Comparison of ENCODE assay signal across 17 cellular contexts in genomic region chr20:58260006-58260405, GRCh38. TPM values are rescaled to one million over a fixed set of nuclear protein-coding genes. Genes with fewer than 3 reads are reported as not detected.
DNase-seq lines count a peak whose midpoint lies in the region; ATAC-seq and TF ChIP-seq lines count a peak whose summit lies in the region.
"Had no signal": no experiment of that assay in that cellular context is flagged by ENCODE, and none has a peak within 500 bp of the region (broad histone marks: within the 10 kb centered on the region; RNA-seq: fewer than 3 reads in every experiment).

No MANE protein-coding gene starts in this region.

- no peak for TF ChIP-seq CTCF in Caco-2 (IDR thresholded peaks at IDR 0.05; ENCODE audit: insufficient read depth in 1 of 2, low read depth in 1 of 2, low read length in 1 of 2, severe bottlenecking in 1 of 2, unreplicated experiment in 1 of 2)

- BruUV-seq in Caco-2 (replicated peaks; lab: Mats Ljungman, UMichigan) = no TSS peak

- H3K4me3 ChIP-seq in adipocyte (ENCODE audit: low read length) (peak overlapping the region; percentile 57), Caco-2 (ENCODE audit: low read depth, low read length) (no peak overlapping the region)
- H3K4me3 ChIP-seq: A549, GM23338 had no signal

- no peaks in the 10 kb centered on the region for H3K9me3 ChIP-seq in adipocyte (ENCODE audit: control insufficient read depth, low read length)
- no peaks in the 10 kb centered on the region; the same call in 1 of the 2 replicates for H3K9me3 ChIP-seq in Caco-2
- H3K9me3 ChIP-seq: A549 had no signal

- peaks cover 17% of the 10 kb centered on the region for H3K4me1 Mint-ChIP-seq in memory B cell
- H3K4me1 Mint-ChIP-seq in stimulated activated naive B cell treated with anti-CD40 and anti-IgM and Interleukin-4, amounts not matched to agents 10 μg/mL and 1 μg/mL and 100 μg/mL, for 72 hours = peaks cover 12 to 22% of the 10 kb centered on the region in 2 donors
- H3K4me1 Mint-ChIP-seq in Caco-2 (ENCODE audit: low read depth, unreplicated experiment) = no peaks in the 10 kb centered on the region

- no peak for ATAC-seq in memory B cell (ENCODE audit: low read depth)
- no peak for ATAC-seq in stimulated activated naive B cell treated with anti-CD40 and anti-IgM and Interleukin-4, amounts not matched to agents 10 μg/mL and 1 μg/mL and 100 μg/mL, for 72 hours (replicated peaks)
- ATAC-seq: A549, GM23338 had no signal

- H3K27ac Mint-ChIP-seq in memory B cell (peak overlapping the region; percentile 7), Caco-2 (ENCODE audit: unreplicated experiment) (no peak overlapping the region)
- peak overlapping the region; percentile 60 for H3K27ac Mint-ChIP-seq in stimulated activated naive B cell treated with anti-CD40 and anti-IgM and Interleukin-4, amounts not matched to agents 10 μg/mL and 1 μg/mL and 100 μg/mL, for 72 hours
- H3K27ac Mint-ChIP-seq: CD4-positive, alpha-beta T cell; GM23338 had no signal

- H3K36me3 ChIP-seq in adipocyte (ENCODE audit: control insufficient read depth, insufficient read depth, low read length, severe bottlenecking) (peaks cover 6% of the 10 kb centered on the region), Caco-2 (ENCODE audit: control insufficient read depth, insufficient read depth, low read length) (no peaks in the 10 kb centered on the region)

- no peaks in the 10 kb centered on the region for H3K9me3 Mint-ChIP-seq in memory B cell
- H3K9me3 Mint-ChIP-seq in stimulated activated naive B cell treated with anti-CD40 and anti-IgM and Interleukin-4, amounts not matched to agents 10 μg/mL and 1 μg/mL and 100 μg/mL, for 72 hours = peaks cover 0 to 2% of the 10 kb centered on the region in 2 donors
- H3K9me3 Mint-ChIP-seq in Caco-2 (ENCODE audit: unreplicated experiment) = no peaks in the 10 kb centered on the region
- H3K9me3 Mint-ChIP-seq: CD4-positive, alpha-beta T cell; GM23338 had no signal

- DNase-seq in EH (ENCODE audit: low read depth) = peak; percentile 86
- DNase-seq in adipocyte (ENCODE audit: low read depth) = no peak
- no peak for DNase-seq in memory B cell (ENCODE audit: low spot score in 2 of 2)
- no peak for DNase-seq in stimulated activated naive B cell treated with anti-CD40 and anti-IgM and Interleukin-4, amounts not matched to agents 10 μg/mL and 1 μg/mL and 100 μg/mL, for 72 hours
- no peak for DNase-seq in stimulated activated CD8-positive, alpha-beta memory T cell treated with anti-CD3 and anti-CD28 coated beads, Interleukin-4, amount 100 ng/mL, for 48 hours
- no peak for DNase-seq in Caco-2
- DNase-seq in middle frontal gyrus (ENCODE audit: extremely low spot score, low spot score) = no peak
- DNase-seq in activated gamma-delta T cell treated with Interleukin-2 at 50 U/mL for 16 hours = no peak
- DNase-seq: AML-193; C1 segment of cervical spinal cord; CD4-positive, alpha-beta T cell; DMS79; EL; H7; IMR-90 had no signal

- CTCF ChIA-PET in Caco-2 (lab: Charles Lee) = no interaction called here

- intact Hi-C loops in Caco-2 (cut with micrococcal nuclease; ENCODE audit: unreplicated experiment) = no loop called here

- H3K4me3 Mint-ChIP-seq in memory B cell = no peak overlapping the region
- no peak overlapping the region for H3K4me3 Mint-ChIP-seq in stimulated activated naive B cell treated with anti-CD40 and anti-IgM and Interleukin-4, amounts not matched to agents 10 μg/mL and 1 μg/mL and 100 μg/mL, for 72 hours
- H3K4me3 Mint-ChIP-seq in Caco-2 (ENCODE audit: unreplicated experiment) = no peak overlapping the region
- H3K4me3 Mint-ChIP-seq: CD4-positive, alpha-beta T cell; GM23338 had no signal

- H3K4me1 ChIP-seq in adipocyte (ENCODE audit: control insufficient read depth, insufficient read depth, low read length) = peaks cover 25% of the 10 kb centered on the region
- H3K4me1 ChIP-seq in Caco-2 = no peaks in the 10 kb centered on the region
- H3K4me1 ChIP-seq: A549 had no signal

- H3K36me3 Mint-ChIP-seq in memory B cell (peaks cover 18% of the 10 kb centered on the region), Caco-2 (ENCODE audit: insufficient read depth, unreplicated experiment) (no peaks in the 10 kb centered on the region)
- H3K36me3 Mint-ChIP-seq in stimulated activated naive B cell treated with anti-CD40 and anti-IgM and Interleukin-4, amounts not matched to agents 10 μg/mL and 1 μg/mL and 100 μg/mL, for 72 hours = peaks cover 31 to 45% of the 10 kb centered on the region in 2 donors

- H3K27me3 Mint-ChIP-seq in memory B cell (no peaks in the 10 kb centered on the region), Caco-2 (ENCODE audit: insufficient read depth, unreplicated experiment) (peaks cover 16% of the 10 kb centered on the region)
- no peaks in the 10 kb centered on the region for H3K27me3 Mint-ChIP-seq in stimulated activated naive B cell treated with anti-CD40 and anti-IgM and Interleukin-4, amounts not matched to agents 10 μg/mL and 1 μg/mL and 100 μg/mL, for 72 hours
- H3K27me3 Mint-ChIP-seq: CD4-positive, alpha-beta T cell had no signal

- H3K27me3 ChIP-seq in adipocyte (replicated peaks; ENCODE audit: control insufficient read depth, insufficient read depth, low read length) = no peaks in the 10 kb centered on the region
- no peaks in the 10 kb centered on the region for H3K27me3 ChIP-seq in Caco-2 (replicated peaks; ENCODE audit: control insufficient read depth, insufficient read depth, low read length)

- H3K9ac ChIP-seq in adipocyte (ENCODE audit: low read length) = no peak overlapping the region

- POLR2A ChIA-PET in Caco-2 (lab: Charles Lee) = no interaction called here

RNA-seq across cellular contexts. Expression of gene ANKRD60, which starts 31.6 kb away (rescaled TPM):
- not detected in 2 replicates for total RNA-seq in Caco-2 (2022)
- total RNA-seq: CD4-positive, alpha-beta T cell; GM23338; H7; IMR-90 had no signal

RNA-seq across cellular contexts. Expression of gene RAB22A, which starts 49.5 kb away (rescaled TPM):
- 24.1 and 25.7 TPM in 2 replicates for total RNA-seq in Caco-2 (2022)
